ENCODE assay signal across 8 cellular contexts in genomic region chr11:124586247-124586860, GRCh38. TPM values are rescaled to one million over a fixed set of nuclear protein-coding genes. Genes with fewer than 3 reads are reported as not detected.
DNase-seq lines count a peak whose midpoint lies in the region; ATAC-seq and TF ChIP-seq lines count a peak whose summit lies in the region.

No MANE protein-coding gene starts in this region.

- H3K27me3 ChIP-seq in CD4-positive, alpha-beta memory T cell (ENCODE audit: insufficient read depth, low read length): no peaks in the 10 kb centered on the region
- H3K27me3 ChIP-seq in WERI-Rb-1 (ENCODE audit: insufficient read depth, low read depth, severe bottlenecking): no peaks in the 10 kb centered on the region

- no peak overlapping the region for H3K27ac ChIP-seq in CD4-positive, alpha-beta memory T cell (ENCODE audit: low read depth, low read length)
- no peak overlapping the region for H3K27ac ChIP-seq in WERI-Rb-1

- H3K9me3 Mint-ChIP-seq in CD4-positive, alpha-beta memory T cell: no peaks in the 10 kb centered on the region
- H3K9me3 Mint-ChIP-seq in memory B cell: no peaks in the 10 kb centered on the region

- no peak overlapping the region for H3K27ac Mint-ChIP-seq in CD4-positive, alpha-beta memory T cell
- no peak overlapping the region for H3K27ac Mint-ChIP-seq in memory B cell

- POLR2A ChIA-PET in CD4-positive, alpha-beta memory T cell (lab: Charles Lee; ENCODE audit: partially characterized antibody): no interaction called here

- H3K36me3 ChIP-seq in CD4-positive, alpha-beta memory T cell (ENCODE audit: insufficient read depth, low read length): no peaks in the 10 kb centered on the region
- H3K36me3 ChIP-seq in WERI-Rb-1: no peaks in the 10 kb centered on the region

- CTCF ChIA-PET in CD4-positive, alpha-beta memory T cell (lab: Charles Lee; ENCODE audit: partially characterized antibody): interaction anchor here (0.6 to 2.3 kb wide), 7 partner anchors 10 to 518 kb away, joined by 3 to 20 read pairs (median 5); partner anchors contain the start of gene PANX3

- H3K4me1 Mint-ChIP-seq in CD4-positive, alpha-beta memory T cell: no peaks in the 10 kb centered on the region
- peaks cover 2% of the 10 kb centered on the region for H3K4me1 Mint-ChIP-seq in memory B cell

- intact Hi-C loops in CD4-positive, alpha-beta memory T cell (cut with micrococcal nuclease): loop anchor here (1.0 kb wide), 1 partner anchor 171 kb away; no protein-coding TSS in a partner anchor

- no peak overlapping the region for H3K4me3 ChIP-seq in CD4-positive, alpha-beta memory T cell (ENCODE audit: low read length in 2 of 2)
- no peak overlapping the region for H3K4me3 ChIP-seq in WERI-Rb-1 (ENCODE audit: low read depth, low read length)

- H3K9me3 ChIP-seq in CD4-positive, alpha-beta memory T cell (ENCODE audit: control insufficient read depth in 1 of 2, low read length in 2 of 2): no peaks in the 10 kb centered on the region
- H3K9me3 ChIP-seq in WERI-Rb-1 (ENCODE audit: severe bottlenecking): no peaks in the 10 kb centered on the region

- H3K27me3 Mint-ChIP-seq in CD4-positive, alpha-beta memory T cell: peaks cover 14 to 16% of the 10 kb centered on the region in 2 donors
- H3K27me3 Mint-ChIP-seq in memory B cell: peaks cover 12% of the 10 kb centered on the region

- DNase-seq in CD4-positive, alpha-beta memory T cell: peak in 4 of 5 donors; percentile 8 to 22 (median 16)
- peak; percentile 24 for DNase-seq in NCI-H1694 treated with DMSO at 0.1 percent for 48 hours (lab: John Stamatoyannopoulos, UW)
- DNase-seq in WERI-Rb-1: peak; percentile 36
- DNase-seq in dermis blood vessel endothelial cell: peak; percentile 76
- DNase-seq in memory B cell (ENCODE audit: low spot score in 2 of 2): peak; percentile 24 to 43
- peak; percentile 85 for DNase-seq in superior temporal gyrus (ENCODE audit: extremely low spot score)
- DNase-seq in HuH-7.5 (ENCODE audit: low spot score): no peak

- ATAC-seq in GM21390 (IDR thresholded peaks at IDR 0.05; ENCODE audit: unreplicated experiment) (peak; percentile 64), memory B cell (ENCODE audit: low read depth) (peak; percentile 51)

- peak; percentile 52; the same call in 1 of the 2 replicates for TF ChIP-seq CTCF in WERI-Rb-1 (IDR thresholded peaks at IDR 0.05; ENCODE audit: low read depth, low read length)

- no peaks in the 10 kb centered on the region for H3K36me3 Mint-ChIP-seq in CD4-positive, alpha-beta memory T cell
- no peaks in the 10 kb centered on the region for H3K36me3 Mint-ChIP-seq in memory B cell

- no peak overlapping the region for H3K4me3 Mint-ChIP-seq in CD4-positive, alpha-beta memory T cell
- no peak overlapping the region for H3K4me3 Mint-ChIP-seq in memory B cell

- H3K4me1 ChIP-seq in CD4-positive, alpha-beta memory T cell (ENCODE audit: insufficient read depth, low read length): no peaks in the 10 kb centered on the region

RNA-seq across cellular contexts. Expression of gene OR8A1, which starts 16.6 kb away (rescaled TPM):
- total RNA-seq in CD4-positive, alpha-beta memory T cell: not detected
- polyA plus RNA-seq in CD4-positive, alpha-beta memory T cell: not detected
- total RNA-seq in dermis blood vessel endothelial cell: not detected in 2 replicates

RNA-seq across cellular contexts. Expression of gene PANX3, which starts 24.9 kb away (rescaled TPM):
- total RNA-seq in CD4-positive, alpha-beta memory T cell: not detected
- polyA plus RNA-seq in CD4-positive, alpha-beta memory T cell: not detected
- not detected in 2 replicates for total RNA-seq in dermis blood vessel endothelial cell

RNA-seq across cellular contexts. Expression of gene TBRG1, which starts 36.3 kb away (rescaled TPM):
- 10 to 100 TPM; 69.3 to 75.8 TPM for total RNA-seq in CD4-positive, alpha-beta memory T cell
- 10 to 100 TPM; 34.6 to 42.3 TPM for polyA plus RNA-seq in CD4-positive, alpha-beta memory T cell
- total RNA-seq in dermis blood vessel endothelial cell: 17.5 and 18.4 TPM in 2 replicates

RNA-seq across cellular contexts. Expression of gene OR8B12, which starts 42.9 kb away (rescaled TPM):
- total RNA-seq in CD4-positive, alpha-beta memory T cell: not detected
- not detected for polyA plus RNA-seq in CD4-positive, alpha-beta memory T cell
- not detected in 2 replicates for total RNA-seq in dermis blood vessel endothelial cell
